ENCODE assay signal across 8 cellular contexts in genomic region chr5:146426853-146427618, GRCh38. TPM values are rescaled to one million over a fixed set of nuclear protein-coding genes. Genes with fewer than 3 reads are reported as not detected.
DNase-seq lines count a peak whose midpoint lies in the region; ATAC-seq and TF ChIP-seq lines count a peak whose summit lies in the region.

No MANE protein-coding gene starts in this region.

- CTCF ChIA-PET in T-cell (lab: Charles Lee) = interaction anchor here in 1 of 2 donors (0.6 to 1.0 kb wide), 2 partner anchors 15 to 18 kb away, joined by 3 read pairs; no protein-coding TSS in a partner anchor

- 22 to 29% methylated on average over 4 to 7 of the region's 7 CpGs for WGBS in gastroesophageal sphincter (ENCODE audit: low coverage in 1 of 2), 2 donors

- H3K36me3 ChIP-seq in gastroesophageal sphincter = no peaks in the 10 kb centered on the region

- no peaks in the 10 kb centered on the region for H3K9me3 ChIP-seq in gastroesophageal sphincter

- H3K4me1 ChIP-seq in gastroesophageal sphincter = peaks cover 0 to 5% (median 0%) of the 10 kb centered on the region in 3 donors

- H3K4me3 Mint-ChIP-seq in T-cell (no peak overlapping the region), progenitor cell of endocrine pancreas (ENCODE audit: low read depth) (no peak overlapping the region)

- no peak overlapping the region for H3K27ac ChIP-seq in gastroesophageal sphincter

- H3K4me3 ChIP-seq in gastroesophageal sphincter = no peak overlapping the region

- H3K9me3 Mint-ChIP-seq in T-cell (no peaks in the 10 kb centered on the region), progenitor cell of endocrine pancreas (ENCODE audit: low read depth) (no peaks in the 10 kb centered on the region)

- H3K36me3 Mint-ChIP-seq in T-cell = no peaks in the 10 kb centered on the region
- H3K36me3 Mint-ChIP-seq in progenitor cell of endocrine pancreas (ENCODE audit: insufficient read depth) = no peaks in the 10 kb centered on the region

- TF ChIP-seq CTCF in gastroesophageal sphincter (IDR thresholded peaks at IDR 0.05) (peak; percentile 55 to 70 (median 64)), progenitor cell of endocrine pancreas (IDR thresholded peaks at IDR 0.05; ENCODE audit: unreplicated experiment) (peak; percentile 82)

- in situ Hi-C loops in G401 (cut with HindIII; ENCODE audit: low sequenced_read_pairs) = no loop called here

- TF ChIP-seq POLR2A in gastroesophageal sphincter (IDR thresholded peaks at IDR 0.05) = no peak

- H3K4me1 Mint-ChIP-seq in T-cell = peaks cover 6% of the 10 kb centered on the region in 3 donors
- no peaks in the 10 kb centered on the region for H3K4me1 Mint-ChIP-seq in progenitor cell of endocrine pancreas (ENCODE audit: low read depth)

- H3K27me3 Mint-ChIP-seq in T-cell = peaks cover 16 to 22% of the 10 kb centered on the region in 2 donors
- peaks cover 15% of the 10 kb centered on the region for H3K27me3 Mint-ChIP-seq in progenitor cell of endocrine pancreas

- H3K27ac Mint-ChIP-seq in T-cell = no peak overlapping the region
- no peak overlapping the region for H3K27ac Mint-ChIP-seq in progenitor cell of endocrine pancreas

- peak; percentile 69 for ATAC-seq in GM21515 (IDR thresholded peaks at IDR 0.05; ENCODE audit: unreplicated experiment)
- peak; percentile 49 to 65 (median 54) for ATAC-seq in T-cell (replicated peaks in 1 of 4)
- ATAC-seq in gastroesophageal sphincter = peak; percentile 50

- no peak for TF ChIP-seq EP300 in gastroesophageal sphincter (IDR thresholded peaks at IDR 0.05)

- DNase-seq in G401 (ENCODE audit: low spot score) (peak; percentile 40), NAMALWA (ENCODE audit: low spot score) (peak; percentile 68), T-cell (no peak), progenitor cell of endocrine pancreas (ENCODE audit: low spot score, unreplicated experiment) (no peak), GF-D8 (lab: John Stamatoyannopoulos, UW) (no peak), activated gamma-delta T cell (lab: John Stamatoyannopoulos, UW) (no peak)

- POLR2A ChIA-PET in T-cell (lab: Charles Lee) = no interaction called here

- peaks cover 35% of the 10 kb centered on the region for H3K27me3 ChIP-seq in gastroesophageal sphincter

RNA-seq across cellular contexts. Expression of gene TCERG1, which starts 20.1 kb away (rescaled TPM):
- total RNA-seq in G401 (2014; rRNA removed; shearing (Covaris generic)) = 33.9 and 36.1 TPM in 2 replicates
- 100 to 1,000 TPM in 1 of 5 donors, 10 to 100 TPM in 4; 67.4 to 113 (median 75.1) TPM for total RNA-seq in T-cell
- 10 to 100 TPM; 19.8 to 66.9 (median 41.2) TPM for total RNA-seq in gastroesophageal sphincter
- 113 and 121 TPM in 2 replicates for total RNA-seq in progenitor cell of endocrine pancreas

Comparison
In these comparisons a context has a peak if more than half of its experiments do, and no peak if none do; other contexts are left out.
1. DNase-seq: peak in G401 (single experiment) and NAMALWA (single experiment); none in T-cell (0 of 34), progenitor cell of endocrine pancreas (single experiment), GF-D8 (single experiment) and activated gamma-delta T cell (single experiment).
2. Peak in every context shown above with its lines, with median percentiles within 50 percentile points of each other: ATAC-seq.